9 cellular contexts compared by ENCODE assay signal in the genomic region with DNA sequence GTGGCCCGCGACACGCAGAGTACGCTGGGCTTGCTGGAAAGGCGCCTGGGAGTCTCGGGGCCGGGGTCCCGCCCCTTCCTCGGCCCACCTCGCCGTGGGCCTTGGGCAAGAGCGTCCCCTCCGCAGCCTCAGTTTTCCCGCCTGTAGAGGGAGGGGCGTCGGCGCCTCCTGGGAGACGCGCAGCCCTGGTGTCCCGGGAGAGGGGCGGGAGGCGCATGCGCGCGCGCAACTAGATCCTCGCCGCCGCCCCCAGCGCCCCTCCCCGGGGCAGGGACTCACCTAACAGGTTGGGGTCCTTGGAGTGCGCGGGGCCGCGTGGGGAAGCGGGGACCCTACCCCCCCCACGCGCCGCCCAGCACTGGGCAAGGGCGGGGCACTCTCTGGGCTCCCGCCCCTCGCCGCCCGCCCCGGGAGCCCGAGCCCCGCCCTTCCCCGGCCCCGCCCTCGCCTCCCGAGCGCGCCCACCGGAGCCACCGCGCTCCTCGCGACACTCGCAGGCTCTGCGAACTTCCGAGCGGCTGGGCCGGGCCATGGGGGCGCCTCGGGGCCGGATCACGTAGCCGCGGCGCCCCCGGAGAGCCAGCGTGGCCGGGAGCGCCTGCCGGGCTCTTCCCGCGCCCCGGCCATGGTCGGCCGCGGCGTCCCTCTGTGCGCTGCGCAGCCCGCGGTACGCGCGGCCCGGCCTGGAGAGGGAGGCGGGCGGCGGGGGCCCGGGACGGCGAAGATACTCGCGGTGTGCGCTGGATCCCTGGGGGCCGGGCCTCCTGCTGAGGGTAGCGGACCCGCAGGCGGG. TPM values are rescaled to one million over a fixed set of nuclear protein-coding genes. Genes with fewer than 3 reads are reported as not detected.
DNase-seq lines count a peak whose midpoint lies in the region; ATAC-seq, FAIRE-seq and TF ChIP-seq lines count a peak whose summit lies in the region.
"Had no signal": no experiment of that assay in that cellular context is flagged by ENCODE, and none has a peak within 500 bp of the region (broad histone marks: within the 10 kb centered on the region; RNA-seq: fewer than 3 reads in every experiment).

A gene (plus strand): TSS at position 490 of the 793 bp plus-strand sequence. CDS start 136 bp downstream, at position 626.

- DNase-seq in DMS 273 treated with DMSO at 0.1 percent for 48 hours (lab: John Stamatoyannopoulos, UW) (peak; percentile 43), NCI-H345 (lab: John Stamatoyannopoulos, UW) (peak; percentile 88), astrocyte (ENCODE audit: low read depth) (no peak), left kidney (ENCODE audit: low read depth, low spot score) (peak; percentile 68), epidermal melanocyte (ENCODE audit: insufficient read length, low spot score) (no peak), mucosa of gallbladder (ENCODE audit: low spot score) (no peak), hippocampal formation (lab: John Stamatoyannopoulos, UW) (no peak)
- DNase-seq in stimulated activated naive B cell treated with anti-CD40 and anti-IgM and Interleukin-4, amounts not matched to agents 10 μg/mL and 1 μg/mL and 100 μg/mL, for 72 hours, result no peak

- peak within 1 kb of the TSS; percentile 41 for H2AFZ ChIP-seq in astrocyte (ENCODE audit: low read depth, low read length)

- no peak for TF ChIP-seq CTCF in astrocyte (IDR thresholded peaks at IDR 0.05; ENCODE audit: insufficient read depth, low read depth, low read length)

- H3K9me3 ChIP-seq in astrocyte (ENCODE audit: insufficient read depth, low read depth, low read length), result no peaks in the 10 kb centered on the region

- no peak within 1 kb of the TSS for H3K4me3 ChIP-seq in astrocyte (ENCODE audit: insufficient read depth, low read depth, low read length)

- H3K4me3 Mint-ChIP-seq in astrocyte (ENCODE audit: unreplicated experiment), result peak within 1 kb of the TSS; percentile 79
- peak within 1 kb of the TSS; percentile 63 to 67 for H3K4me3 Mint-ChIP-seq in stimulated activated naive B cell treated with anti-CD40 and anti-IgM and Interleukin-4, amounts not matched to agents 10 μg/mL and 1 μg/mL and 100 μg/mL, for 72 hours

- ATAC-seq in stimulated activated naive B cell treated with anti-CD40 and anti-IgM and Interleukin-4, amounts not matched to agents 10 μg/mL and 1 μg/mL and 100 μg/mL, for 72 hours (replicated peaks), result no peak

- H3K9ac ChIP-seq in astrocyte (ENCODE audit: low read length), result no peak within 1 kb of the TSS

- no peaks in the 10 kb centered on the region for H3K4me1 Mint-ChIP-seq in astrocyte (ENCODE audit: low read depth, unreplicated experiment)
- peaks cover 12 to 34% of the 10 kb centered on the region in 2 donors for H3K4me1 Mint-ChIP-seq in stimulated activated naive B cell treated with anti-CD40 and anti-IgM and Interleukin-4, amounts not matched to agents 10 μg/mL and 1 μg/mL and 100 μg/mL, for 72 hours

- FAIRE-seq in astrocyte (lab: Jason Lieb, UNC), result no peak

- no peaks in the 10 kb centered on the region for H3K79me2 ChIP-seq in astrocyte (ENCODE audit: insufficient read depth, low read length)

- H3K4me1 ChIP-seq in astrocyte (ENCODE audit: insufficient read depth, low read length), result peaks cover 5% of the 10 kb centered on the region

- H3K36me3 ChIP-seq in astrocyte (ENCODE audit: insufficient read depth, low read length), result no peaks in the 10 kb centered on the region

- H3K36me3 Mint-ChIP-seq in astrocyte (ENCODE audit: low read depth, unreplicated experiment), result no peaks in the 10 kb centered on the region
- H3K36me3 Mint-ChIP-seq in stimulated activated naive B cell treated with anti-CD40 and anti-IgM and Interleukin-4, amounts not matched to agents 10 μg/mL and 1 μg/mL and 100 μg/mL, for 72 hours, result no peaks in the 10 kb centered on the region

- peaks cover 37% of the 10 kb centered on the region for H3K27me3 Mint-ChIP-seq in astrocyte (ENCODE audit: low read depth, unreplicated experiment)
- H3K27me3 Mint-ChIP-seq in stimulated activated naive B cell treated with anti-CD40 and anti-IgM and Interleukin-4, amounts not matched to agents 10 μg/mL and 1 μg/mL and 100 μg/mL, for 72 hours, result peaks cover 43 to 69% of the 10 kb centered on the region in 2 donors

- H3K27ac ChIP-seq in astrocyte (ENCODE audit: low read depth, low read length), result no peak within 1 kb of the TSS
- H3K27ac ChIP-seq: HL-60 had no signal

- no peak within 1 kb of the TSS for H3K27ac Mint-ChIP-seq in astrocyte (ENCODE audit: unreplicated experiment)
- no peak within 1 kb of the TSS for H3K27ac Mint-ChIP-seq in stimulated activated naive B cell treated with anti-CD40 and anti-IgM and Interleukin-4, amounts not matched to agents 10 μg/mL and 1 μg/mL and 100 μg/mL, for 72 hours

- H3K27me3 ChIP-seq in astrocyte (ENCODE audit: insufficient read depth, low read length), result peaks cover 25% of the 10 kb centered on the region

- peak within 1 kb of the TSS; percentile 75 for H3K4me2 ChIP-seq in astrocyte (ENCODE audit: low read length)

- H4K20me1 ChIP-seq in astrocyte (ENCODE audit: insufficient read depth, low read length), result no peaks in the 10 kb centered on the region

- no peaks in the 10 kb centered on the region for H3K9me3 Mint-ChIP-seq in astrocyte (ENCODE audit: unreplicated experiment)
- H3K9me3 Mint-ChIP-seq in stimulated activated naive B cell treated with anti-CD40 and anti-IgM and Interleukin-4, amounts not matched to agents 10 μg/mL and 1 μg/mL and 100 μg/mL, for 72 hours, result no peaks in the 10 kb centered on the region

RNA-seq across cellular contexts. Expression of the gene that starts here (rescaled TPM):
- 1.4 TPM in 2 replicates for total RNA-seq in astrocyte
- 3.7 TPM for total RNA-seq in mucosa of gallbladder

Comparison
In these comparisons a context has a peak if more than half of its experiments do, and no peak if none do; other contexts are left out.
1. DNase-seq: peak in DMS 273 treated with DMSO at 0.1 percent for 48 hours (single experiment), NCI-H345 (single experiment) and left kidney (single experiment); none in astrocyte (single experiment), stimulated activated naive B cell treated with anti-CD40 and anti-IgM and Interleukin-4, amounts not matched to agents 10 μg/mL and 1 μg/mL and 100 μg/mL, for 72 hours (single experiment), epidermal melanocyte (single experiment), mucosa of gallbladder (single experiment) and hippocampal formation (0 of 2).